In genomic region chr2:36743954-36744353, GRCh38 we compare ENCODE assay signal across 29 cellular contexts. TPM values are rescaled to one million over a fixed set of nuclear protein-coding genes. Genes with fewer than 3 reads are reported as not detected.
"Had no signal": no experiment of that assay in that cellular context is flagged by ENCODE, and none has a peak within 500 bp of the region (broad histone marks: within the 10 kb centered on the region; RNA-seq: fewer than 3 reads in every experiment).

No MANE protein-coding gene starts in this region.

- ATAC-seq: natural killer cell; psoas muscle; right cardiac atrium; right lobe of liver; stimulated activated effector memory CD8-positive, alpha-beta T cell treated with anti-CD3 and anti-CD28 coated beads, Interleukin-12 subunit alpha, Interleukin-12 subunit beta, amount 100 ng/mL, for 72 hours; stimulated activated naive B cell treated with anti-CD40 and anti-IgM and Interleukin-4, amounts not matched to agents 10 μg/mL and 1 μg/mL and 100 μg/mL, for 72 hours had no signal

- H2AFZ ChIP-seq: neural progenitor cell, parathyroid adenoma had no signal

- H3K27me3 ChIP-seq: neural progenitor cell, ovary, right lobe of liver, sigmoid colon, stomach, thyroid gland, tibial nerve, upper lobe of left lung, vagina had no signal

- H3K4me1 ChIP-seq: neural progenitor cell, parathyroid adenoma, psoas muscle, right lobe of liver, sigmoid colon, stomach, thyroid gland, upper lobe of left lung, vagina had no signal

- FAIRE-seq: urothelium cell line had no signal

- H3K4me2 ChIP-seq: neural progenitor cell had no signal

- H3K4me3 ChIP-seq: neural progenitor cell, ovary, psoas muscle, right lobe of liver, sigmoid colon, stomach, thoracic aorta, thyroid gland, tibial nerve, upper lobe of left lung, vagina had no signal

- H3K9ac ChIP-seq: neural progenitor cell, parathyroid adenoma had no signal

- H3K27ac ChIP-seq: neural progenitor cell, ovary, parathyroid adenoma, psoas muscle, right lobe of liver, sigmoid colon, stomach, thoracic aorta, thyroid gland, tibial nerve, upper lobe of left lung, vagina had no signal

- H3K79me2 ChIP-seq: parathyroid adenoma had no signal

- H3K36me3 ChIP-seq: neural progenitor cell, ovary, right lobe of liver, sigmoid colon, stomach, thoracic aorta, thyroid gland, upper lobe of left lung, vagina had no signal

- DNase-seq: natural killer cell; occipital lobe; ovary; posterior cingulate gyrus; psoas muscle; right cardiac atrium; right lobe of liver; sigmoid colon; small intestine; stimulated activated CD4-positive, alpha-beta T cell treated with anti-CD3 and anti-CD28 coated beads, Interleukin-15, amount 100 ng/mL, for 24 hours; stimulated activated CD4-positive, alpha-beta T cell treated with anti-CD3 and anti-CD28 coated beads, Interleukin-2, amount 100 ng/mL, for 24 hours; stimulated activated CD4-positive, alpha-beta T cell treated with anti-CD3 and anti-CD28 coated beads, Interleukin-2, amount 100 ng/mL, for 48 hours; stimulated activated CD4-positive, alpha-beta T cell treated with anti-CD3 and anti-CD28 coated beads, Interleukin-4, amount 100 ng/mL, for 24 hours; stimulated activated naive B cell treated with anti-CD40 and anti-IgM and Interleukin-4, amounts not matched to agents 10 μg/mL and 1 μg/mL and 100 μg/mL, for 72 hours; stimulated activated naive CD4-positive, alpha-beta T cell treated with Interleukin-2 at 50 U/mL for 16 hours; stomach; thyroid gland; trophoblast cell; upper lobe of left lung had no signal

- H3K9me3 ChIP-seq: ovary, psoas muscle, right lobe of liver, thoracic aorta, thyroid gland, upper lobe of left lung, vagina had no signal

RNA-seq across cellular contexts. Expression of gene VIT, which starts 47.4 kb away (rescaled TPM):
- total RNA-seq: occipital lobe, progenitor cell of endocrine pancreas, right lobe of liver, temporal lobe had no signal
- polyA plus RNA-seq: neural cell had no signal
